ENCODE assay signal across 8 cellular contexts in the genomic region with DNA sequence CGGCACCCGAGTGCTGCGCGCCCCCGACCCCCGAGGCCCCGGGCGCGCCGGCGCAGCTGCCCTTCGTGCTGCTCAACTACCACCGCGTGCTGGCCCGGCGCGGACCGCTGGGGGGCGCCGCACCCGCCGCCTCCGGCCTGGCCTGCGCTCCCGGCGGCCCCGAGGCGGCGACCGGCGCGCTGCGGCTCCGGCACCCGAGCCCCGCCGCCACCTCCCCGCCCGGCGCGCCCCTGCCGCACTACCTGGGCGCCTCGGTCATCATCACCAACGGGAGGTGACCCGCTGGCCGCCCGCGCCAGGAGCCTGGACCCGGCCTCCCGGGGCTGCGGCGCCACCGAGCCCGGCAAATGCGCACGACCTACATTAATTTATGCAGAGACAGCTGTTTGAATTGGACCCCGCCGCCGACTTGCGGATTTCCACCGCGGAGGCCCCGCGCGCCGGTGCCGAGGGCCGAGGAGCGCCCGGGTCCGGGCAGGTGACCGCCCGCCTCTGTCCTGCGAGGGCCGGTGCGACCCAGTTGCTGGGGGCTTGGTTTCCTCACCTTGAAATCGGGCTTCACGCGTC. TPM values are rescaled to one million over a fixed set of nuclear protein-coding genes. Genes with fewer than 3 reads are reported as not detected.
DNase-seq lines count a peak whose midpoint lies in the region; ATAC-seq lines count a peak whose summit lies in the region.

No MANE protein-coding gene starts in this region.

- intact Hi-C loops in activated CD4-positive, alpha-beta T cell treated with anti-CD3 and anti-CD28 coated beads for 36 hours (cut with DNase I, micrococcal nuclease): loop anchor here (1.0 to 10.0 kb wide), 5 partner anchors 37 to 179 kb away; no protein-coding TSS in a partner anchor

- H3K9me3 Mint-ChIP-seq in activated CD4-positive, alpha-beta T cell treated with anti-CD3 and anti-CD28 coated beads for 36 hours (ENCODE audit: low read depth): no peaks in the 10 kb centered on the region

- H3K36me3 Mint-ChIP-seq in activated CD4-positive, alpha-beta T cell treated with anti-CD3 and anti-CD28 coated beads for 36 hours (ENCODE audit: low read depth): peaks cover 9% of the 10 kb centered on the region

- H3K9me3 ChIP-seq in NT2/D1 (ENCODE audit: insufficient read depth, low read length): no peaks in the 10 kb centered on the region

- no peak overlapping the region for H3K27ac Mint-ChIP-seq in activated CD4-positive, alpha-beta T cell treated with anti-CD3 and anti-CD28 coated beads for 36 hours

- H3K27ac ChIP-seq in caudate nucleus (ENCODE audit: low read depth, low read length): no peak overlapping the region

- peaks cover 53% of the 10 kb centered on the region for H3K27me3 ChIP-seq in NT2/D1 (ENCODE audit: insufficient read depth, insufficient read length)

- peak overlapping the region; percentile 58 for H3K4me3 ChIP-seq in NT2/D1 (ENCODE audit: insufficient read length, low read depth)

- no peaks in the 10 kb centered on the region for H3K36me3 ChIP-seq in NT2/D1 (ENCODE audit: insufficient read depth, insufficient read length, low read length)

- peaks cover 11% of the 10 kb centered on the region for H3K4me1 Mint-ChIP-seq in activated CD4-positive, alpha-beta T cell treated with anti-CD3 and anti-CD28 coated beads for 36 hours

- peaks cover 10% of the 10 kb centered on the region for H3K4me1 ChIP-seq in NT2/D1 (ENCODE audit: insufficient read depth, insufficient read length)

- POLR2A ChIA-PET in activated CD4-positive, alpha-beta T cell treated with anti-CD3 and anti-CD28 coated beads for 36 hours (lab: Charles Lee): interaction anchor here (0.6 kb wide), 1 partner anchor 39 kb away, joined by 4 read pairs; no protein-coding TSS in a partner anchor

- peak; percentile 91 for ATAC-seq in activated CD4-positive, alpha-beta T cell treated with anti-CD3 and anti-CD28 coated beads for 36 hours

- CTCF ChIA-PET in activated CD4-positive, alpha-beta T cell treated with anti-CD3 and anti-CD28 coated beads for 36 hours (lab: Charles Lee): interaction anchor here (0.6 to 1.7 kb wide), 4 partner anchors 107 to 262 kb away, joined by 3 to 8 read pairs (median 4); no protein-coding TSS in a partner anchor

- DNase-seq in activated CD4-positive, alpha-beta T cell treated with anti-CD3 and anti-CD28 coated beads for 36 hours: peak; percentile 79
- no peak for DNase-seq in activated CD4-positive, alpha-beta T cell treated with anti-CD3 and anti-CD28 coated beads for 1 hour
- DNase-seq in NT2/D1 (ENCODE audit: low read depth, low spot score) (peak; percentile 70), caudate nucleus (lab: John Stamatoyannopoulos, UW) (peak in 44 of 61 donors; percentile 9 to 82 (median 33)), left kidney (ENCODE audit: low read depth, low spot score) (peak; percentile 86), NCI-H446 treated with DMSO at 0.1 percent for 48 hours (lab: John Stamatoyannopoulos, UW) (no peak), NCI-H446 (lab: John Stamatoyannopoulos, UW) (no peak)
- DNase-seq in stimulated activated CD4-positive, alpha-beta T cell treated with anti-CD3 and anti-CD28 coated beads, TNF-alpha, amount 100 ng/mL, for 48 hours (ENCODE audit: low read depth in 3 of 3): peak; percentile 12 to 53 (median 37)

- H3K4me3 Mint-ChIP-seq in activated CD4-positive, alpha-beta T cell treated with anti-CD3 and anti-CD28 coated beads for 36 hours: peak overlapping the region; percentile 24

- peaks cover 41% of the 10 kb centered on the region for H3K27me3 Mint-ChIP-seq in activated CD4-positive, alpha-beta T cell treated with anti-CD3 and anti-CD28 coated beads for 36 hours

- H3K9ac ChIP-seq in NT2/D1 (ENCODE audit: insufficient read length, low read depth): peak overlapping the region; percentile 84

RNA-seq across cellular contexts. Expression of gene SIM2, which starts 49.0 kb away (rescaled TPM):
- 1 to 10 TPM; 2.0 to 2.4 TPM for total RNA-seq in activated CD4-positive, alpha-beta T cell treated with anti-CD3 and anti-CD28 coated beads for 36 hours

Comparison
In these comparisons a context has a peak if more than half of its experiments do, and no peak if none do; other contexts are left out.
1. DNase-seq: peak in activated CD4-positive, alpha-beta T cell treated with anti-CD3 and anti-CD28 coated beads for 36 hours (single experiment), NT2/D1 (single experiment), caudate nucleus (44 of 61), left kidney (single experiment) and stimulated activated CD4-positive, alpha-beta T cell treated with anti-CD3 and anti-CD28 coated beads, TNF-alpha, amount 100 ng/mL, for 48 hours (3 of 3); none in activated CD4-positive, alpha-beta T cell treated with anti-CD3 and anti-CD28 coated beads for 1 hour (single experiment), NCI-H446 treated with DMSO at 0.1 percent for 48 hours (single experiment) and NCI-H446 (0 of 2).